ENCODE assay signal across 8 cellular contexts in the genomic region with DNA sequence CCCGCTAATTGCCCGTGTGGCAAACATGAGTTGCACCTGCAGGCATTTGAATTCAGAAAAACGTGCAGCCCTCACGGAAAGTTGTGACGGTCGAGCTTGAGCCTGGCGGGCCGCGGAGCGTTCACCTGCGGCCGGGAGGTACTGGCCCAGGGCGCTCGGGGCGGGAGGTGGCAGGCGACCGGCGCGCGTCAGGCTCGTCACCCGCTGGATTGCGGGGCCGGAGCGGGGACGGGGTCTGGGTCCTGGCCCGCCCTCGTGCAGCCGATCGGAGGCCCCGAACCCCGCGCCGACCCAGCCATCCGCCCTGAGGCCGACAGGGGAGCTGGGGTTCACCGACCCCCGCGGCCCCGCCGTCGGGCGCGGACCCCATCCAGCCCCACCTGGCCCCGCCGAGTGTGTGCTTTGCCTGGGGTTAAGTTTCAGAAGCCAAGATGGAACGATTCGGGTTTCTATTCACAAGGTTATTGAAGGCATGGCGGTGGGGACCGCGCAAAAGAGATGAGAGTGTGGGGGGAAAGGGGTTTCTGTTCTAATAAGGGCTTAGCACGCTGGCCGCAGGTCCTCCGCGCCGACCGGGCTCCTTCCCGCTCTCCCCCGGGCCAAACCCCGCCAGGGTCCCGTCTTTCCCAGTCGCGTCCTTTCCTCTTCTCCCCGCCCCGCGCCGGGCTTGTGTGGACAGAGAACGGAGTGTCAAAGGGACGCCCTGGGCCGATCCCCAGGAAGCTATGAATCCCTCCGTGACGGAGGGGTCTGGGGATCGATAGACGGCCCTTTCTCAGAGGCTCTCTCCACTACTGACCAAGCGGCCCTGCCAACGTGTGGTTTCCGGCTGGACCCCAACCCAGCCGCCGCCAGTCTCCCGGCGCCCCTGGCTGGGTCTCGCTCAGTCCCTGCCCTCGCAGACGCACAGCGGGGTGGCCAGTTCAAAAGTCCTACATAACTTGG. TPM values are rescaled to one million over a fixed set of nuclear protein-coding genes. Genes with fewer than 3 reads are reported as not detected.
DNase-seq lines count a peak whose midpoint lies in the region; ATAC-seq and TF ChIP-seq lines count a peak whose summit lies in the region.

No MANE protein-coding gene starts in this region.

- peaks cover 80% of the 10 kb centered on the region for H3K27me3 Mint-ChIP-seq in activated T-helper 2 cell treated with anti-CD3 and anti-CD28 coated beads, Interferon-gamma antibody, Interleukin-2, Interleukin-4, amounts not matched to agents 10 μg/mL and 5 μg/mL and 100 μg/mL, durations not matched to agents 14 hours and 24 hours and 36 hours (ENCODE audit: low read depth)

- peaks cover 29% of the 10 kb centered on the region for H3K4me1 Mint-ChIP-seq in activated T-helper 2 cell treated with anti-CD3 and anti-CD28 coated beads, Interferon-gamma antibody, Interleukin-2, Interleukin-4, amounts not matched to agents 10 μg/mL and 5 μg/mL and 100 μg/mL, durations not matched to agents 14 hours and 24 hours and 36 hours (ENCODE audit: low read depth)

- no peaks in the 10 kb centered on the region for H3K36me3 Mint-ChIP-seq in activated T-helper 2 cell treated with anti-CD3 and anti-CD28 coated beads, Interferon-gamma antibody, Interleukin-2, Interleukin-4, amounts not matched to agents 10 μg/mL and 5 μg/mL and 100 μg/mL, durations not matched to agents 14 hours and 24 hours and 36 hours (ENCODE audit: low read depth)

- intact Hi-C loops in activated T-helper 2 cell treated with anti-CD3 and anti-CD28 coated beads, Interferon-gamma antibody, Interleukin-2, Interleukin-4, amounts not matched to agents 10 μg/mL and 5 μg/mL and 100 μg/mL, durations not matched to agents 14 hours and 24 hours and 36 hours (cut with micrococcal nuclease): loop anchor here (5.0 kb wide), 1 partner anchor 596 kb away; a partner anchor contains a TSS

- H3K4me3 ChIP-seq in GM12875 (ENCODE audit: low read depth, low read length): peak overlapping the region; percentile 41

- H3K27ac Mint-ChIP-seq in activated T-helper 2 cell treated with anti-CD3 and anti-CD28 coated beads, Interferon-gamma antibody, Interleukin-2, Interleukin-4, amounts not matched to agents 10 μg/mL and 5 μg/mL and 100 μg/mL, durations not matched to agents 14 hours and 24 hours and 36 hours: no peak overlapping the region

- H3K9me3 Mint-ChIP-seq in activated T-helper 2 cell treated with anti-CD3 and anti-CD28 coated beads, Interferon-gamma antibody, Interleukin-2, Interleukin-4, amounts not matched to agents 10 μg/mL and 5 μg/mL and 100 μg/mL, durations not matched to agents 14 hours and 24 hours and 36 hours: no peaks in the 10 kb centered on the region

- peak; percentile 49 for DNase-seq in NCI-H2196 (lab: John Stamatoyannopoulos, UW; ENCODE audit: unreplicated experiment)
- DNase-seq in activated T-helper 2 cell treated with anti-CD3 and anti-CD28 coated beads, Interferon-gamma antibody, Interleukin-2, Interleukin-4, amounts not matched to agents 10 μg/mL and 5 μg/mL and 100 μg/mL, durations not matched to agents 14 hours and 24 hours and 36 hours (ENCODE audit: low spot score): no peak
- peak; percentile 6 for DNase-seq in glomerular visceral epithelial cell (ENCODE audit: extremely low spot score)
- DNase-seq in nucleus accumbens (lab: John Stamatoyannopoulos, UW): peak in 41 of 56 donors; percentile 9 to 81 (median 47)
- no peak for DNase-seq in SHP77 (lab: John Stamatoyannopoulos, UW)
- no peak for DNase-seq in SKM-1 (lab: John Stamatoyannopoulos, UW; ENCODE audit: unreplicated experiment)

- no peak for TF ChIP-seq CTCF in GM12875 (IDR thresholded peaks at IDR 0.05; ENCODE audit: borderline replicate concordance, insufficient read depth, low read depth, low read length)

- no peak for ATAC-seq in HG02973 (IDR thresholded peaks at IDR 0.05; ENCODE audit: unreplicated experiment)

- peak overlapping the region; percentile 77 for H3K4me3 Mint-ChIP-seq in activated T-helper 2 cell treated with anti-CD3 and anti-CD28 coated beads, Interferon-gamma antibody, Interleukin-2, Interleukin-4, amounts not matched to agents 10 μg/mL and 5 μg/mL and 100 μg/mL, durations not matched to agents 14 hours and 24 hours and 36 hours (ENCODE audit: low read depth)

RNA-seq across cellular contexts. Expression of a gene that starts 1.6 kb away (rescaled TPM):
- not detected in 2 replicates for total RNA-seq in activated T-helper 2 cell treated with anti-CD3 and anti-CD28 coated beads, Interferon-gamma antibody, Interleukin-2, Interleukin-4, amounts not matched to agents 10 μg/mL and 5 μg/mL and 100 μg/mL, durations not matched to agents 14 hours and 24 hours and 36 hours

RNA-seq across cellular contexts. Expression of a gene that starts 42.9 kb away (rescaled TPM):
- total RNA-seq in activated T-helper 2 cell treated with anti-CD3 and anti-CD28 coated beads, Interferon-gamma antibody, Interleukin-2, Interleukin-4, amounts not matched to agents 10 μg/mL and 5 μg/mL and 100 μg/mL, durations not matched to agents 14 hours and 24 hours and 36 hours: 40.5 and 43.4 TPM in 2 replicates

Comparison
In these comparisons a context has a peak if more than half of its experiments do, and no peak if none do; other contexts are left out.
1. DNase-seq: peak in NCI-H2196 (single experiment), glomerular visceral epithelial cell (single experiment) and nucleus accumbens (41 of 56); none in activated T-helper 2 cell treated with anti-CD3 and anti-CD28 coated beads, Interferon-gamma antibody, Interleukin-2, Interleukin-4, amounts not matched to agents 10 μg/mL and 5 μg/mL and 100 μg/mL, durations not matched to agents 14 hours and 24 hours and 36 hours (single experiment), SHP77 (0 of 2) and SKM-1 (single experiment).